ENCODE assay signal across 16 cellular contexts in the genomic region with DNA sequence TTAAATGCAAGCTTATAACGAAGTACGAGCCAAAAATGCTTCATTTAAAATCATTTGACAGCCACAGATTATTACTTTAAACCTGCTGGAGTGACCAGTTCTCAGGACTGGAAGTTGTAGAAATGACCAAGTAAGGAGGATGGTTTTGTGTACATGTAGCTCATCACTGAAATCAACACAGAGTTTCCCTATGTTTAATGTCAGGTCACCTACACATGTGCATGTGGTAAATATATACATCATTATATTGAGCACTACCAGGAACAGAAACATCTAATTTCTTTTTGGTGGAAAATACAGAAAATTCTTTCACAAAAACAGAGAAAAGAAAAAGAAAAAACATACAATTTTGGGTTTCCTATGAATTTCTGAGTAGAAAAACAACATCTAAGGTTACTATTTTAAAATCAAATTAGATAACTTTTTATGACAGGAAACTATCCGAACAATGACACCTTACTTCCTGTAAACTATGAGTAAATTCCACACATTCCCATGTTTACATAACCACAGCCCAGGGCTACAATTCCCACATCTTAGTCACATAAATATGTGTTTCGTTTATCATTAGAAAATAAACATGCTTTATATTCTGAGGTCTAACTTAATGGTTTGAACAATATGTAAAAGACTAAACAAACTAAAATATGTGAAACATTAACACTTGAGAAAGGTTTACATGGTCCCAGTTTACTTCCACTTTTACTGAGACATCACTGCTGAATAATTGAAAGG.
DNase-seq lines count a peak whose midpoint lies in the region; ATAC-seq and TF ChIP-seq lines count a peak whose summit lies in the region.
"Had no signal": no experiment of that assay in that cellular context is flagged by ENCODE, and none has a peak within 500 bp of the region (broad histone marks: within the 10 kb centered on the region; RNA-seq: fewer than 3 reads in every experiment).

No MANE protein-coding gene starts in this region.

- no peak for TF ChIP-seq EP300 in Ishikawa (IDR thresholded peaks at IDR 0.05; ENCODE audit: borderline replicate concordance)

- intact Hi-C loops in body of pancreas (cut with DNase I): no loop called here
- intact Hi-C loops in cardiac septum (cut with DNase I): no loop called here

- H3K27me3 ChIP-seq in body of pancreas (no peaks in the 10 kb centered on the region), Peyer's patch (no peaks in the 10 kb centered on the region)

- H3K36me3 ChIP-seq in body of pancreas (replicated peaks in 1 of 2; ENCODE audit: insufficient read depth in 1 of 2, low read depth in 2 of 2) (no peaks in the 10 kb centered on the region), mesodermal cell (ENCODE audit: control insufficient read depth, insufficient read depth, low read length) (no peaks in the 10 kb centered on the region), Peyer's patch (no peaks in the 10 kb centered on the region)

- no peak for TF ChIP-seq RAD21 in Ishikawa (IDR thresholded peaks at IDR 0.05; ENCODE audit: low read depth)

- H3K9me3 ChIP-seq in body of pancreas (no peaks in the 10 kb centered on the region), mesodermal cell (ENCODE audit: control insufficient read depth, low read length) (no peaks in the 10 kb centered on the region), Peyer's patch (no peaks in the 10 kb centered on the region)

- ATAC-seq in body of pancreas: peak; percentile 47
- no peak for ATAC-seq in HG03571 (IDR thresholded peaks at IDR 0.05; ENCODE audit: unreplicated experiment)
- ATAC-seq: GM12878; K562; natural killer cell; stimulated activated naive CD8-positive, alpha-beta T cell treated with anti-CD3 and anti-CD28 coated beads, Interleukin-15, amount 100 ng/mL, for 72 hours had no signal

- H3K27ac ChIP-seq in body of pancreas (peak overlapping the region in 2 of 4 donors; percentile 17 to 25), mesodermal cell (ENCODE audit: low read depth, low read length, severe bottlenecking) (peak overlapping the region; percentile 88), Peyer's patch (no peak overlapping the region)

- 46 to 50% methylated on average over 4 of the region's 4 CpGs for WGBS in body of pancreas, 2 donors
- WGBS in mesodermal cell (ENCODE audit: insufficient coverage in 2 of 2), 2 experiments: 90% methylated on average over 2 of the region's 4 CpGs; no CpG with 5 or more reads in 1 of the 2 experiments

- H3K4me1 ChIP-seq in body of pancreas (peaks cover 2% of the 10 kb centered on the region), mesodermal cell (ENCODE audit: control insufficient read depth, insufficient read depth, low read length, poor library complexity, severe bottlenecking) (peaks cover 32% of the 10 kb centered on the region), Peyer's patch (no peaks in the 10 kb centered on the region)

- DNase-seq in COLO829 (ENCODE audit: low spot score) (peak; percentile 59), body of pancreas (no peak), Peyer's patch (no peak), DMS153 treated with DMSO at 0.1 percent for 48 hours (lab: John Stamatoyannopoulos, UW; ENCODE audit: unreplicated experiment) (no peak), cardiac septum (ENCODE audit: low spot score) (no peak)
- DNase-seq: activated CD4-positive, alpha-beta T cell treated with anti-CD3 and anti-CD28 coated beads, Interleukin-2, amount 50 U/mL, for 4 hours; CD8-positive, alpha-beta memory T cell; natural killer cell; NCI-H2107; stimulated activated CD4-positive, alpha-beta T cell treated with anti-CD3 and anti-CD28 coated beads, Interleukin-1b, Interleukin-23, amount 100 ng/mL, for 48 hours; stimulated activated naive CD8-positive, alpha-beta T cell treated with anti-CD3 and anti-CD28 coated beads, Interleukin-15, amount 100 ng/mL, for 72 hours had no signal

- no peak for TF ChIP-seq POLR2A in body of pancreas (IDR thresholded peaks at IDR 0.05)
- TF ChIP-seq POLR2A in Peyer's patch (IDR thresholded peaks at IDR 0.05): no peak

- no peak for TF ChIP-seq CTCF in body of pancreas (IDR thresholded peaks at IDR 0.05)
- no peak for TF ChIP-seq CTCF in Peyer's patch (IDR thresholded peaks at IDR 0.05)

- H3K4me3 ChIP-seq in body of pancreas: no peak overlapping the region
- no peak overlapping the region for H3K4me3 ChIP-seq in mesodermal cell (ENCODE audit: extremely low read depth, insufficient read depth, low read length, poor library complexity, severe bottlenecking)
- H3K4me3 ChIP-seq in Peyer's patch: no peak overlapping the region
- H3K4me3 ChIP-seq: GM12878, K562 had no signal

TF ChIP-seq in Ishikawa, 13 proteins besides CTCF, POLR2A, EP300 and RAD21:
- peak; percentile 65 for TF ChIP-seq TEAD4 (IDR thresholded peaks at IDR 0.05)
- no peak for TF ChIP-seq CREB1 (IDR thresholded peaks at IDR 0.05; ENCODE audit: low read depth)
TF ChIP-seq in Ishikawa: peak in this region for 1.
